Comparison of ENCODE assay signal across 9 cellular contexts in the genomic region with DNA sequence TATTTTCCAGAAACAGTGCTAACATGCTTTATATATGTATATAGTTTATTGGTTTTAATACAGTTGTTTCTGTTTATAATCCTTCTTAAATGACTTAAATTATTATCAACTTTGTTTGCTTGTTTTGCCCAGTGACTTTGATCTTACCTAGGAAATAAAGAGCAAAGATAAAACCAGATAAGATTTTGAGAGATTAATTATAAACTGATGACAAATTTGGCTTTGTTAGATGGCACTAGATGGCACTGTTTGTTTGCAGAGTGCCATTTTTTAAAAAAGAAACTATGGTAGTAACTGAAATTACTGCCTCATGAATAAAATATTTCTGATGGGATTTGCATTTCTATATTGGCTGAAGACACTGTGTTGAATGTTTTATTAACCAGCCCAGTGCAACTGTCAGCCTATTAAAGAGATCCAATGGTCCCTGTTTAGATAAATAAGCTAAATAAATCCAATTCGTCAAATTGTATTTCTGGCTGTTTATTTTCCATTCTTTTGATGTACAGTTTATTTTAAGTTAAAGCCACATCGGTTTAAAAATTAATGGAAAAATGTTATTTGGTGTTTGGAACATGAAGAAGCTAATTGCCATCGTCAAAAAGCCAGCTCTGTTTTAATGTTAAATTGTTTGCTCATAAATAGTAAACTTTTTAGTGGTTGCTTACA. TPM values are rescaled to one million over a fixed set of nuclear protein-coding genes. Genes with fewer than 3 reads are reported as not detected.
DNase-seq lines count a peak whose midpoint lies in the region; ATAC-seq, FAIRE-seq and TF ChIP-seq lines count a peak whose summit lies in the region.
"Had no signal": no experiment of that assay in that cellular context is flagged by ENCODE, and none has a peak within 500 bp of the region (broad histone marks: within the 10 kb centered on the region; RNA-seq: fewer than 3 reads in every experiment).

No MANE protein-coding gene starts in this region.

- H3K4me2 ChIP-seq in GM12878 (ENCODE audit: control insufficient read depth, insufficient read depth), result no peak overlapping the region

- TF ChIP-seq RAD21 in GM12878 (IDR thresholded peaks at IDR 0.05; ENCODE audit: insufficient read depth, low read depth, low read length), result peak; percentile 75
- TF ChIP-seq RAD21 in liver (IDR thresholded peaks at IDR 0.05), result peak; percentile 77 to 79

- intact Hi-C loops in GM12878 (cut with micrococcal nuclease; ENCODE audit: unreplicated experiment), result loop anchor here (5.0 to 10.0 kb wide), 3 partner anchors 912 to 1087 kb away; no protein-coding TSS in a partner anchor

- H3K27me3 ChIP-seq in BJ (ENCODE audit: control insufficient read depth, insufficient read depth, low read length), result no peaks in the 10 kb centered on the region
- H3K27me3 ChIP-seq in GM12878 (replicated peaks in 1 of 2; ENCODE audit: control insufficient read depth in 2 of 2, insufficient read depth in 2 of 2, low read length in 1 of 2), result no peaks in the 10 kb centered on the region
- H3K27me3 ChIP-seq in liver (ENCODE audit: control insufficient read depth in 4 of 4, insufficient read depth in 4 of 4, low read length in 3 of 4), result no peaks in the 10 kb centered on the region

- H3K4me1 ChIP-seq in GM12878 (ENCODE audit: control insufficient read depth, insufficient read depth, low read length) (no peaks in the 10 kb centered on the region), liver (ENCODE audit: control insufficient read depth in 4 of 4, insufficient read depth in 4 of 4, low read length in 3 of 4) (peaks cover 0 to 18% (median 11%) of the 10 kb centered on the region in 4 donors)

- SMC1A ChIA-PET in GM12878 (lab: Charles Lee; ENCODE audit: uncharacterized antibody, unreplicated experiment), result interaction anchor here (0.6 to 1.7 kb wide), 12 partner anchors 9 to 908 kb away, joined by 3 to 7 read pairs (median 3); no protein-coding TSS in a partner anchor

- H3K36me3 ChIP-seq in BJ (ENCODE audit: control insufficient read depth, insufficient read depth, low read length) (no peaks in the 10 kb centered on the region), GM12878 (ENCODE audit: control insufficient read depth in 2 of 2, insufficient read depth in 2 of 2, low read length in 1 of 2) (peaks cover 0 to 3% of the 10 kb centered on the region in 2 experiments; a peak in 1 of 4 replicates), liver (ENCODE audit: control insufficient read depth in 4 of 4, insufficient read depth in 3 of 4, low read depth in 1 of 4, low read length in 3 of 4) (no peaks in the 10 kb centered on the region)

- BruUV-seq in GM12878 (replicated peaks; lab: Mats Ljungman, UMichigan), result no TSS peak

- DNase-seq in BJ (ENCODE audit: low read depth) (no peak), HT-29 (ENCODE audit: low spot score) (peak; percentile 56), GM12878 (ENCODE audit: low read depth, low spot score) (no peak), hepatic stellate cell (ENCODE audit: low spot score) (no peak), AG08396 (ENCODE audit: low spot score) (no peak), NCI-H187 treated with DMSO at 0.1 percent for 48 hours (lab: John Stamatoyannopoulos, UW) (no peak), HPDE6-E6E7 (ENCODE audit: extremely low spot score) (no peak)

- no peak for TF ChIP-seq POLR2A in GM12878 (IDR thresholded peaks at IDR 0.05; ENCODE audit: low read depth, low read length)

- WGBS in GM12878 (ENCODE audit: insufficient coverage, insufficient replicate concordance, low lambda C conversion rate, missing lambda C conversion rate), result 84% methylated on average over 3 of the region's 3 CpGs
- 50% methylated on average over 3 of the region's 3 CpGs for WGBS in liver

- no peak for TF ChIP-seq EP300 in GM12878 (IDR thresholded peaks at IDR 0.05; ENCODE audit: borderline replicate concordance in 1 of 2, control insufficient read depth in 1 of 2, low read depth in 2 of 2, low read length in 2 of 2)

- POLR2A ChIA-PET in BJ (lab: Charles Lee), result no interaction called here
- POLR2A ChIA-PET in GM12878 (lab: Charles Lee), result no interaction called here

- H3K27ac ChIP-seq in GM12878 (ENCODE audit: control insufficient read depth, insufficient read depth) (no peak overlapping the region), liver (ENCODE audit: low read depth in 1 of 2, low read length in 2 of 2) (no peak overlapping the region)

- H3K9ac ChIP-seq in GM12878 (ENCODE audit: control insufficient read depth, insufficient read depth, low read length) (no peak overlapping the region), liver (ENCODE audit: low read depth in 1 of 2, low read length in 2 of 2) (peak overlapping the region in 1 of 2 donors; percentile 3)

- H3K4me3 ChIP-seq in BJ (ENCODE audit: low read depth, low read length) (no peak overlapping the region), GM12878 (no peak overlapping the region), liver (ENCODE audit: low read depth in 1 of 3, low read length in 3 of 3) (no peak overlapping the region)

- H3K79me2 ChIP-seq in GM12878 (ENCODE audit: control insufficient read depth, insufficient read depth, low read length), result no peaks in the 10 kb centered on the region; the same call in 1 of the 2 replicates

- H3K9me3 ChIP-seq in GM12878 (replicated peaks; ENCODE audit: control insufficient read depth, insufficient read depth, low read length) (no peaks in the 10 kb centered on the region), liver (ENCODE audit: control insufficient read depth in 4 of 4, low read length in 3 of 4) (no peaks in the 10 kb centered on the region)

- RAD21 ChIA-PET in GM12878 (lab: Charles Lee; ENCODE audit: unreplicated experiment), result interaction anchor here (0.9 to 1.6 kb wide), 3 partner anchors 60 to 909 kb away, joined by 3 to 6 read pairs (median 4); no protein-coding TSS in a partner anchor

- peak; percentile 56 for TF ChIP-seq CTCF in BJ (IDR thresholded peaks at IDR 0.05; ENCODE audit: insufficient read depth, low read depth, low read length)
- peak; percentile 19 to 58 (median 37); a peak in 3 of 6 replicates for TF ChIP-seq CTCF in GM12878 (IDR thresholded peaks at IDR 0.05 in 2 of 3, conservative IDR thresholded peaks at IDR 0.05 in 1 of 3; ENCODE audit: control insufficient read depth in 2 of 3, extremely low read depth in 1 of 3, insufficient read depth in 1 of 3, low read depth in 3 of 3, low read length in 3 of 3)
- TF ChIP-seq CTCF in liver (IDR thresholded peaks at IDR 0.05; ENCODE audit: low read depth, low read length, missing input control), result peak; percentile 43

- no peaks in the 10 kb centered on the region for H4K20me1 ChIP-seq in GM12878 (ENCODE audit: control insufficient read depth, insufficient read depth)

- FAIRE-seq in GM12878 (lab: Jason Lieb, UNC), result peak; percentile 38
- FAIRE-seq: urothelium cell line had no signal

- H2AFZ ChIP-seq in GM12878 (ENCODE audit: control insufficient read depth, low read depth, low read length), result no peak overlapping the region

- CTCF ChIA-PET in BJ (lab: Yijun Ruan, JAX) (interaction anchor here (0.8 to 4.5 kb wide), 11 partner anchors 24 to 1087 kb away, joined by 3 to 37 read pairs (median 3); no protein-coding TSS in a partner anchor), GM12878 (lab: Yijun Ruan, JAX) (interaction anchor here (0.7 to 3.3 kb wide), 15 partner anchors 9 to 1088 kb away, joined by 3 to 14 read pairs (median 5); a partner anchor contains a TSS)

- in situ Hi-C loops in GM12878 (cut with MboI), result loop anchor here (10.0 kb wide), 1 partner anchor 909 kb away; no protein-coding TSS in a partner anchor

- ATAC-seq in GM12878, result no peak

RNA-seq across cellular contexts. Expression of a gene that starts 28.7 kb away (rescaled TPM):
- polyA plus RNA-seq in BJ (2011; rRNA removed) (13.4 and 18.5 TPM in 2 replicates), GM12878 (2011; rRNA removed) (21.5 and 28.9 TPM in 2 replicates), GM12878 (2014; fragmentation: Illumina TruSeq; extraction: Trizol) (23.4 and 25.9 TPM in 2 replicates), GM12878 (2014; fragmentation: Nextera tagmentation; extraction: Ambion mirVana) (10 to 100 TPM; 12.4 to 12.5 TPM), GM12878 (2014; rRNA removed) (19.5 and 20.1 TPM in 2 replicates), GM12878 (2016; fragmentation: Nextera tagmentation; extraction: Ambion mirVana) (10 to 100 TPM; 38.5 to 43.2 TPM), liver (10 to 100 TPM in 1 of 2 donors, 1 to 10 TPM in 1; 5.5 to 12.7 TPM)
- polyA minus RNA-seq in BJ (2011; rRNA and poly(A)+ RNA removed), result 11.0 and 12.0 TPM in 2 replicates
- total RNA-seq in HT-29 (2014; rRNA removed; shearing (Covaris generic)), result 24.8 and 30.5 TPM in 2 replicates
- total RNA-seq in GM12878 (2013; cell fraction: nucleolus; rRNA removed), result 189 and 219 TPM in 2 replicates
- total RNA-seq in GM12878 (2014; rRNA removed) (31.5 and 37.0 TPM in 2 replicates), GM12878 (2014; rRNA removed; fragmentation: Illumina TruSeq; extraction: Trizol) (31.0 and 32.2 TPM in 2 replicates), GM12878 (2021) (30.1 and 35.1 TPM in 2 replicates), liver (10 to 100 TPM; 13.4 to 26.9 TPM)
- 9.3 TPM for polyA plus RNA-seq in GM12878 (2011; ENCODE audit: low read depth)
- 14.6 and 17.1 TPM in 2 replicates for polyA plus RNA-seq in GM12878 (2011; cell fraction: cytosol; rRNA removed)
- polyA plus RNA-seq in GM12878 (2011; cell fraction: nucleus; rRNA removed), result 27.4 and 30.5 TPM in 2 replicates
- polyA plus RNA-seq in GM12878 (2012), result 13.1 and 13.5 TPM in 2 replicates
- 22.7 and 31.1 TPM in 2 replicates for polyA minus RNA-seq in GM12878 (2011; rRNA and poly(A)+ RNA removed)
- 8.2 and 8.6 TPM in 2 replicates for polyA minus RNA-seq in GM12878 (2011; cell fraction: cytosol; rRNA and poly(A)+ RNA removed)
- polyA minus RNA-seq in GM12878 (2011; cell fraction: nucleus; rRNA and poly(A)+ RNA removed), result 53.7 and 97.4 TPM in 2 replicates

RNA-seq across cellular contexts. Expression of a gene that starts 29.0 kb away (rescaled TPM):
- polyA plus RNA-seq in BJ (2011; rRNA removed) (16.1 and 31.1 TPM in 2 replicates), GM12878 (2011; rRNA removed) (40.5 and 42.0 TPM in 2 replicates), GM12878 (2014; fragmentation: Illumina TruSeq; extraction: Trizol) (39.6 and 50.9 TPM in 2 replicates), GM12878 (2014; fragmentation: Nextera tagmentation; extraction: Ambion mirVana) (10 to 100 TPM; 29.5 to 31.8 TPM), GM12878 (2014; rRNA removed) (35.2 and 39.5 TPM in 2 replicates), GM12878 (2016; fragmentation: Nextera tagmentation; extraction: Ambion mirVana) (10 to 100 TPM; 58.2 to 59.4 TPM), liver (10 to 100 TPM; 13.2 to 18.3 TPM)
- polyA minus RNA-seq in BJ (2011; rRNA and poly(A)+ RNA removed), result 9.6 and 11.9 TPM in 2 replicates
- 23.1 and 25.1 TPM in 2 replicates for total RNA-seq in HT-29 (2014; rRNA removed; shearing (Covaris generic))
- total RNA-seq in GM12878 (2013; cell fraction: nucleolus; rRNA removed), result 75.3 and 76.5 TPM in 2 replicates
- total RNA-seq in GM12878 (2014; rRNA removed) (23.8 and 28.9 TPM in 2 replicates), GM12878 (2014; rRNA removed; fragmentation: Illumina TruSeq; extraction: Trizol) (30.9 and 34.0 TPM in 2 replicates), GM12878 (2021) (28.3 and 30.9 TPM in 2 replicates), liver (10 to 100 TPM; 14.1 to 19.4 TPM)
- 20.4 TPM for polyA plus RNA-seq in GM12878 (2011; ENCODE audit: low read depth)
- 16.2 and 16.5 TPM in 2 replicates for polyA plus RNA-seq in GM12878 (2011; cell fraction: cytosol; rRNA removed)
- polyA plus RNA-seq in GM12878 (2011; cell fraction: nucleus; rRNA removed), result 70.3 and 87.8 TPM in 2 replicates
- polyA plus RNA-seq in GM12878 (2012), result 26.6 and 30.3 TPM in 2 replicates
- 20.0 and 21.8 TPM in 2 replicates for polyA minus RNA-seq in GM12878 (2011; rRNA and poly(A)+ RNA removed)
- 7.4 and 8.6 TPM in 2 replicates for polyA minus RNA-seq in GM12878 (2011; cell fraction: cytosol; rRNA and poly(A)+ RNA removed)
- 24.4 and 27.5 TPM in 2 replicates for polyA minus RNA-seq in GM12878 (2011; cell fraction: nucleus; rRNA and poly(A)+ RNA removed)
